ENCODE assay signal across 1 cellular context in the genomic region with DNA sequence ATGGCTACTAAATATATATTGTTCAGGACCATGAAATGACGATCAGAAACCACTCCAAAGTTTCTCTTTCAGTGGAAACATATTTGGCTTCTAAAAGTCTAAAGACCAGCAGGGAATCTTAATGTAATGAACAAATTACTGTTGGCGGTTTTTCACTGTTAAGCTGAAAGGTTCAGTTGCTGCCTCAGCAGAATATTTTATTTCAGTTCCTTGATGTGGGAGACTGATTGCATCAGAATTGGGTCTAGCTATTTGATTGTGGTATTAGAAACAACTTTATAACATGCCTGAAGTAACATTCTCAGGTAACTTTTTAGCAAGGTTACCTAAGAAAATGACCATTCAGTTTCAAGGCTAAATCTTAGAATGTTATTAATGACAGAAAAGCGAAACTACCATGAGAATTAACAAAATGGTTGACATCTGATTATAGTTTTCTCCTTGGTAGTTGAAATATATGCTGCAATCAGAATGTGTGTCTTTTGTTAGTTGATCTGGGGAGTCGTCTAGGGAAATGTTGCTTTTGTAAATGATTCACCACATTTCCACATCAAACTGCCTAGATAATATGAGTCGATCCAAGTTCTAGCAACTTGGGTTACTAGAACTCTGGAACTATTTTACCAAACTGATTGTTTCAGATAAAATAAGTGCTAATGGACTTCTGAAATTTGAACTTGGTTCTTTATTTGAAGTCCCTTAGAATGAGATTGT.
TF ChIP-seq lines count a peak whose summit lies in the region.

No MANE protein-coding gene starts in this region.

TF ChIP-seq in GM23338, 12 proteins besides CTCF, POLR2A, EP300 and RAD21 (continued from another document):
- TF ChIP-seq, protein P1, sequence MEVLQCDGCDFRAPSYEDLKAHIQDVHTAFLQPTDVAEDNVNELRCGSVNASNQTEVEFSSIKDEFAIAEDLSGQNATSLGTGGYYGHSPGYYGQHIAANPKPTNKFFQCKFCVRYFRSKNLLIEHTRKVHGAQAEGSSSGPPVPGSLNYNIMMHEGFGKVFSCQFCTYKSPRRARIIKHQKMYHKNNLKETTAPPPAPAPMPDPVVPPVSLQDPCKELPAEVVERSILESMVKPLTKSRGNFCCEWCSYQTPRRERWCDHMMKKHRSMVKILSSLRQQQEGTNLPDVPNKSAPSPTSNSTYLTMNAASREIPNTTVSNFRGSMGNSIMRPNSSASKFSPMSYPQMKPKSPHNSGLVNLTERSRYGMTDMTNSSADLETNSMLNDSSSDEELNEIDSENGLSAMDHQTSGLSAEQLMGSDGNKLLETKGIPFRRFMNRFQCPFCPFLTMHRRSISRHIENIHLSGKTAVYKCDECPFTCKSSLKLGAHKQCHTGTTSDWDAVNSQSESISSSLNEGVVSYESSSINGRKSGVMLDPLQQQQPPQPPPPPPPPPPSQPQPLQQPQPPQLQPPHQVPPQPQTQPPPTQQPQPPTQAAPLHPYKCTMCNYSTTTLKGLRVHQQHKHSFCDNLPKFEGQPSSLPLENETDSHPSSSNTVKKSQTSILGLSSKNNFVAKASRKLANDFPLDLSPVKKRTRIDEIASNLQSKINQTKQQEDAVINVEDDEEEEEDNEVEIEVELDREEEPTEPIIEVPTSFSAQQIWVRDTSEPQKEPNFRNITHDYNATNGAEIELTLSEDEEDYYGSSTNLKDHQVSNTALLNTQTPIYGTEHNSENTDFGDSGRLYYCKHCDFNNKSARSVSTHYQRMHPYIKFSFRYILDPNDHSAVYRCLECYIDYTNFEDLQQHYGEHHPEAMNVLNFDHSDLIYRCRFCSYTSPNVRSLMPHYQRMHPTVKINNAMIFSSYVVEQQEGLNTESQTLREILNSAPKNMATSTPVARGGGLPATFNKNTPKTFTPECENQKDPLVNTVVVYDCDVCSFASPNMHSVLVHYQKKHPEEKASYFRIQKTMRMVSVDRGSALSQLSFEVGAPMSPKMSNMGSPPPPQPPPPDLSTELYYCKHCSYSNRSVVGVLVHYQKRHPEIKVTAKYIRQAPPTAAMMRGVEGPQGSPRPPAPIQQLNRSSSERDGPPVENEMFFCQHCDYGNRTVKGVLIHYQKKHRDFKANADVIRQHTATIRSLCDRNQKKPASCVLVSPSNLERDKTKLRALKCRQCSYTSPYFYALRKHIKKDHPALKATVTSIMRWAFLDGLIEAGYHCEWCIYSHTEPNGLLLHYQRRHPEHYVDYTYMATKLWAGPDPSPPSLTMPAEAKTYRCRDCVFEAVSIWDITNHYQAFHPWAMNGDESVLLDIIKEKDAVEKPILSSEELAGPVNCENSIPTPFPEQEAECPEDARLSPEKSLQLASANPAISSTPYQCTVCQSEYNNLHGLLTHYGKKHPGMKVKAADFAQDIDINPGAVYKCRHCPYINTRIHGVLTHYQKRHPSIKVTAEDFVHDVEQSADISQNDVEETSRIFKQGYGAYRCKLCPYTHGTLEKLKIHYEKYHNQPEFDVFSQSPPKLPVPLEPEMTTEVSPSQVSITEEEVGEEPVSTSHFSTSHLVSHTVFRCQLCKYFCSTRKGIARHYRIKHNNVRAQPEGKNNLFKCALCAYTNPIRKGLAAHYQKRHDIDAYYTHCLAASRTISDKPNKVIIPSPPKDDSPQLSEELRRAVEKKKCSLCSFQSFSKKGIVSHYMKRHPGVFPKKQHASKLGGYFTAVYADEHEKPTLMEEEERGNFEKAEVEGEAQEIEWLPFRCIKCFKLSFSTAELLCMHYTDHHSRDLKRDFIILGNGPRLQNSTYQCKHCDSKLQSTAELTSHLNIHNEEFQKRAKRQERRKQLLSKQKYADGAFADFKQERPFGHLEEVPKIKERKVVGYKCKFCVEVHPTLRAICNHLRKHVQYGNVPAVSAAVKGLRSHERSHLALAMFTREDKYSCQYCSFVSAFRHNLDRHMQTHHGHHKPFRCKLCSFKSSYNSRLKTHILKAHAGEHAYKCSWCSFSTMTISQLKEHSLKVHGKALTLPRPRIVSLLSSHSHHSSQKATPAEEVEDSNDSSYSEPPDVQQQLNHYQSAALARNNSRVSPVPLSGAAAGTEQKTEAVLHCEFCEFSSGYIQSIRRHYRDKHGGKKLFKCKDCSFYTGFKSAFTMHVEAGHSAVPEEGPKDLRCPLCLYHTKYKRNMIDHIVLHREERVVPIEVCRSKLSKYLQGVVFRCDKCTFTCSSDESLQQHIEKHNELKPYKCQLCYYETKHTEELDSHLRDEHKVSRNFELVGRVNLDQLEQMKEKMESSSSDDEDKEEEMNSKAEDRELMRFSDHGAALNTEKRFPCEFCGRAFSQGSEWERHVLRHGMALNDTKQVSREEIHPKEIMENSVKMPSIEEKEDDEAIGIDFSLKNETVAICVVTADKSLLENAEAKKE (CRISPR knock-in tag; IDR thresholded peaks at IDR 0.05), result no peak
- TF ChIP-seq ETS1 (IDR thresholded peaks at IDR 0.05) (no peak), ZNF114 (CRISPR knock-in tag; IDR thresholded peaks at IDR 0.05) (no peak), ZNF331 (CRISPR knock-in tag; IDR thresholded peaks at IDR 0.05; ENCODE audit: low read depth) (no peak), POLR2AphosphoS5 (IDR thresholded peaks at IDR 0.05; ENCODE audit: low read depth) (no peak), STAT1 (IDR thresholded peaks at IDR 0.05; ENCODE audit: unreplicated experiment) (no peak), EZH2phosphoT487 (IDR thresholded peaks at IDR 0.05; ENCODE audit: unreplicated experiment) (no peak), JUNB (IDR thresholded peaks at IDR 0.05; ENCODE audit: unreplicated experiment) (no peak), CREB1 (CRISPR knock-in tag; IDR thresholded peaks at IDR 0.05; ENCODE audit: low read depth) (no peak)
